ENCODE assay signal across 8 cellular contexts in genomic region chr7:50739744-50740455, GRCh38. TPM values are rescaled to one million over a fixed set of nuclear protein-coding genes. Genes with fewer than 3 reads are reported as not detected.
DNase-seq lines count a peak whose midpoint lies in the region; ATAC-seq and TF ChIP-seq lines count a peak whose summit lies in the region.

No MANE protein-coding gene starts in this region.

- H3K27ac Mint-ChIP-seq in stimulated activated naive B cell treated with anti-CD40 and anti-IgM and Interleukin-4, amounts not matched to agents 10 μg/mL and 1 μg/mL and 100 μg/mL, for 72 hours, result peak overlapping the region; percentile 52

- H3K27me3 ChIP-seq in smooth muscle cell (ENCODE audit: low read depth), result no peaks in the 10 kb centered on the region

- H3K4me3 ChIP-seq in smooth muscle cell, result no peak overlapping the region

- H3K4me1 ChIP-seq in smooth muscle cell (ENCODE audit: low read depth), result no peaks in the 10 kb centered on the region

- peak; percentile 30 for DNase-seq in COLO668 (lab: John Stamatoyannopoulos, UW; ENCODE audit: unreplicated experiment)
- DNase-seq in activated T-cell treated with anti-CD3 and anti-CD28 coated beads for 1 hour (ENCODE audit: low read depth), result peak; percentile 19
- peak; percentile 1 for DNase-seq in kidney glomerular epithelial cell (lab: John Stamatoyannopoulos, UW)
- peak; percentile 9 for DNase-seq in stimulated activated naive B cell treated with anti-CD40 and anti-IgM and Interleukin-4, amounts not matched to agents 10 μg/mL and 1 μg/mL and 100 μg/mL, for 72 hours
- DNase-seq in smooth muscle cell (lab: John Stamatoyannopoulos, UW; ENCODE audit: unreplicated experiment), result no peak
- no peak for DNase-seq in NCI-H1694 (lab: John Stamatoyannopoulos, UW)

- no peak for TF ChIP-seq CTCF in smooth muscle cell (IDR thresholded peaks at IDR 0.05; ENCODE audit: borderline replicate concordance, insufficient read depth, poor library complexity, severe bottlenecking)

- peak overlapping the region; percentile 33 to 39 for H3K4me3 Mint-ChIP-seq in stimulated activated naive B cell treated with anti-CD40 and anti-IgM and Interleukin-4, amounts not matched to agents 10 μg/mL and 1 μg/mL and 100 μg/mL, for 72 hours

- H3K4me1 Mint-ChIP-seq in stimulated activated naive B cell treated with anti-CD40 and anti-IgM and Interleukin-4, amounts not matched to agents 10 μg/mL and 1 μg/mL and 100 μg/mL, for 72 hours, result peaks cover 9 to 11% of the 10 kb centered on the region in 2 donors

- H3K9me3 Mint-ChIP-seq in stimulated activated naive B cell treated with anti-CD40 and anti-IgM and Interleukin-4, amounts not matched to agents 10 μg/mL and 1 μg/mL and 100 μg/mL, for 72 hours, result peaks cover 2 to 4% of the 10 kb centered on the region in 2 donors

- no peak overlapping the region for H2AFZ ChIP-seq in smooth muscle cell (ENCODE audit: low read depth)

- no peak overlapping the region for H3K4me2 ChIP-seq in smooth muscle cell

- no peaks in the 10 kb centered on the region for H3K9me3 ChIP-seq in smooth muscle cell (replicated peaks; ENCODE audit: low read depth)

- H3K79me2 ChIP-seq in smooth muscle cell (ENCODE audit: low read depth), result peaks cover 94% of the 10 kb centered on the region

- H3K27ac ChIP-seq in smooth muscle cell (ENCODE audit: low read depth), result no peak overlapping the region

- no peaks in the 10 kb centered on the region for H3K36me3 Mint-ChIP-seq in stimulated activated naive B cell treated with anti-CD40 and anti-IgM and Interleukin-4, amounts not matched to agents 10 μg/mL and 1 μg/mL and 100 μg/mL, for 72 hours

- peaks cover 5 to 6% of the 10 kb centered on the region in 2 donors for H3K27me3 Mint-ChIP-seq in stimulated activated naive B cell treated with anti-CD40 and anti-IgM and Interleukin-4, amounts not matched to agents 10 μg/mL and 1 μg/mL and 100 μg/mL, for 72 hours

- H3F3A ChIP-seq in smooth muscle cell (ENCODE audit: low read depth), result no peaks in the 10 kb centered on the region

- peaks cover 74% of the 10 kb centered on the region for H4K20me1 ChIP-seq in smooth muscle cell (ENCODE audit: low read depth)

- 91% methylated on average over 7 of the region's 7 CpGs for WGBS in smooth muscle cell (ENCODE audit: low lambda C conversion rate)

- no peak overlapping the region for H3K9ac ChIP-seq in smooth muscle cell (ENCODE audit: low read depth)

- peak; percentile 81 for ATAC-seq in HG03521 (IDR thresholded peaks at IDR 0.05; ENCODE audit: unreplicated experiment)
- peak; percentile 98 to 99 for ATAC-seq in stimulated activated naive B cell treated with anti-CD40 and anti-IgM and Interleukin-4, amounts not matched to agents 10 μg/mL and 1 μg/mL and 100 μg/mL, for 72 hours (replicated peaks)
- ATAC-seq in HG03432 (IDR thresholded peaks at IDR 0.05; ENCODE audit: unreplicated experiment), result no peak

- no peaks in the 10 kb centered on the region for H3K36me3 ChIP-seq in smooth muscle cell (ENCODE audit: low read depth)

RNA-seq across cellular contexts. Expression of gene GRB10, which starts 42.8 kb away (rescaled TPM):
- total RNA-seq in smooth muscle cell, result 16.2 and 20.1 TPM in 2 replicates
- polyA plus RNA-seq in smooth muscle cell, result 17.7 and 18.0 TPM in 2 replicates

Comparison
In these comparisons a context has a peak if more than half of its experiments do, and no peak if none do; other contexts are left out.
1. DNase-seq: peak in COLO668 (single experiment), activated T-cell treated with anti-CD3 and anti-CD28 coated beads for 1 hour (single experiment), kidney glomerular epithelial cell (single experiment) and stimulated activated naive B cell treated with anti-CD40 and anti-IgM and Interleukin-4, amounts not matched to agents 10 μg/mL and 1 μg/mL and 100 μg/mL, for 72 hours (single experiment); none in smooth muscle cell (single experiment) and NCI-H1694 (single experiment).